ENCODE assay signal across 1 cellular context in the genomic region with DNA sequence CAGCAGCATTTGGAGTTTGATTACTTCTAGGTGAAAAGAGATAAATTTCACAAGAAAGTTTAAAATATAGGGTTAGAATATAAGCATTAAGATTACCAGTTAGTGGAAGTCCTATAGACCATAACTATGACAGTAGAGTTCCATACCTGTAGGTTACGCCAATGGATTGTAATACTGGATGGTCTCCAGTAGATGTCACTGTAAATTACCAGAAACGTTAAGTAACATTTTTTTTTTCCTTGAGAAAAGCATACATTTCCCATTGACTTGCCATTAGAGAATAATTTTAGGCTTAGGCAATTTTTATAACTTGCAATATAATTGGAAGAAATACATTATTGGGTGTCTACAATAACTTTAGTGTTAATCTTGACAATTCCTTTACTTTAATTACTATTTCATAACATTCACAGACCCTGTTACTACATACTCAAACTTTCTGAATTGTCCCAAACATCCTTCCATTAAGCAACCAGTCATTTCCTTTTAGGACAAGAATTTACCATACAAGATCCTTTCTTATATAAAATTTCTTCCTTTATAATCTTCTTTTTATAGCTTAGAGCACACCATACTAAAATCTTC.
TF ChIP-seq lines count a peak whose summit lies in the region.

No MANE protein-coding gene starts in this region.

TF ChIP-seq in GM23338, 12 proteins besides CTCF, POLR2A, EP300 and RAD21 (continued from another document):
- TF ChIP-seq, protein P1, sequence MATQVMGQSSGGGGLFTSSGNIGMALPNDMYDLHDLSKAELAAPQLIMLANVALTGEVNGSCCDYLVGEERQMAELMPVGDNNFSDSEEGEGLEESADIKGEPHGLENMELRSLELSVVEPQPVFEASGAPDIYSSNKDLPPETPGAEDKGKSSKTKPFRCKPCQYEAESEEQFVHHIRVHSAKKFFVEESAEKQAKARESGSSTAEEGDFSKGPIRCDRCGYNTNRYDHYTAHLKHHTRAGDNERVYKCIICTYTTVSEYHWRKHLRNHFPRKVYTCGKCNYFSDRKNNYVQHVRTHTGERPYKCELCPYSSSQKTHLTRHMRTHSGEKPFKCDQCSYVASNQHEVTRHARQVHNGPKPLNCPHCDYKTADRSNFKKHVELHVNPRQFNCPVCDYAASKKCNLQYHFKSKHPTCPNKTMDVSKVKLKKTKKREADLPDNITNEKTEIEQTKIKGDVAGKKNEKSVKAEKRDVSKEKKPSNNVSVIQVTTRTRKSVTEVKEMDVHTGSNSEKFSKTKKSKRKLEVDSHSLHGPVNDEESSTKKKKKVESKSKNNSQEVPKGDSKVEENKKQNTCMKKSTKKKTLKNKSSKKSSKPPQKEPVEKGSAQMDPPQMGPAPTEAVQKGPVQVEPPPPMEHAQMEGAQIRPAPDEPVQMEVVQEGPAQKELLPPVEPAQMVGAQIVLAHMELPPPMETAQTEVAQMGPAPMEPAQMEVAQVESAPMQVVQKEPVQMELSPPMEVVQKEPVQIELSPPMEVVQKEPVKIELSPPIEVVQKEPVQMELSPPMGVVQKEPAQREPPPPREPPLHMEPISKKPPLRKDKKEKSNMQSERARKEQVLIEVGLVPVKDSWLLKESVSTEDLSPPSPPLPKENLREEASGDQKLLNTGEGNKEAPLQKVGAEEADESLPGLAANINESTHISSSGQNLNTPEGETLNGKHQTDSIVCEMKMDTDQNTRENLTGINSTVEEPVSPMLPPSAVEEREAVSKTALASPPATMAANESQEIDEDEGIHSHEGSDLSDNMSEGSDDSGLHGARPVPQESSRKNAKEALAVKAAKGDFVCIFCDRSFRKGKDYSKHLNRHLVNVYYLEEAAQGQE (IDR thresholded peaks at IDR 0.05; ENCODE audit: unreplicated experiment): no peak
- TF ChIP-seq EZH2phosphoT487 (IDR thresholded peaks at IDR 0.05; ENCODE audit: unreplicated experiment) (no peak), ZNF114 (CRISPR knock-in tag; IDR thresholded peaks at IDR 0.05) (no peak), ZNF331 (CRISPR knock-in tag; IDR thresholded peaks at IDR 0.05; ENCODE audit: low read depth) (no peak), STAT1 (IDR thresholded peaks at IDR 0.05; ENCODE audit: unreplicated experiment) (no peak), ZNF462 (CRISPR knock-in tag; IDR thresholded peaks at IDR 0.05) (no peak), CREB1 (CRISPR knock-in tag; IDR thresholded peaks at IDR 0.05; ENCODE audit: low read depth) (no peak), POLR2AphosphoS5 (IDR thresholded peaks at IDR 0.05; ENCODE audit: low read depth) (no peak), NANOG (IDR thresholded peaks at IDR 0.05; ENCODE audit: borderline replicate concordance) (no peak)
TF ChIP-seq in GM23338: peak in this region for 0.
